ENCODE assay signal across 9 cellular contexts in genomic region chr4:123469696-123470095, GRCh38.
"Had no signal": no experiment of that assay in that cellular context is flagged by ENCODE, and none has a peak within 500 bp of the region (broad histone marks: within the 10 kb centered on the region; RNA-seq: fewer than 3 reads in every experiment).

No MANE protein-coding gene starts in this region.

- H3K4me3 ChIP-seq: GM23248, GM23338, HAP-1 had no signal

- H3K36me3 ChIP-seq: HAP-1 had no signal

- H3K9me3 ChIP-seq: HAP-1 had no signal

- H3K27ac ChIP-seq: GM23248 had no signal

- H3K9me3 Mint-ChIP-seq: GM23338, H9, HFFc6 had no signal

- H3K4me3 Mint-ChIP-seq: GM23338, H9, HFFc6 had no signal

- DNase-seq: GM23248, GOT3, H7, H9, HCEC 1CT, HFFc6 had no signal

- H3K27ac Mint-ChIP-seq: GM23338, H9, HFFc6 had no signal

- ATAC-seq: GM23338, HCT116 had no signal
